In genomic region chr17:81065500-81065899, GRCh38 we compare ENCODE assay signal across 16 cellular contexts. TPM values are rescaled to one million over a fixed set of nuclear protein-coding genes. Genes with fewer than 3 reads are reported as not detected.
DNase-seq lines count a peak whose midpoint lies in the region; ATAC-seq, FAIRE-seq and TF ChIP-seq lines count a peak whose summit lies in the region.
"Had no signal": no experiment of that assay in that cellular context is flagged by ENCODE, and none has a peak within 500 bp of the region (broad histone marks: within the 10 kb centered on the region; RNA-seq: fewer than 3 reads in every experiment).

No MANE protein-coding gene starts in this region.

- ATAC-seq in PC-3 (0 out of 2 replicates have a peak, but pooled peaks have one; percentile 10), HG03135 (IDR thresholded peaks at IDR 0.05; ENCODE audit: unreplicated experiment) (no peak), gastroesophageal sphincter (no peak)
- no peak for ATAC-seq in activated CD4-positive, CD25-positive, alpha-beta regulatory T cell treated with anti-CD3 and anti-CD28 coated beads, Interleukin-2, amount 50 U/mL, for 24 hours

- CTCF ChIA-PET in PC-3 (lab: Charles Lee): no interaction called here

- peaks cover 14% of the 10 kb centered on the region for H3K36me3 Mint-ChIP-seq in endodermal cell (ENCODE audit: low read depth)

- H4K20me1 ChIP-seq in PC-3 (ENCODE audit: low read length): no peaks in the 10 kb centered on the region

- no peak overlapping the region for H2AK5ac ChIP-seq in mesendoderm (ENCODE audit: low read length)

- no peak for FAIRE-seq in GM12891 (lab: Jason Lieb, UNC)
- FAIRE-seq: D721Med had no signal

- H3K4ac ChIP-seq in mesendoderm (ENCODE audit: low read depth, low read length): no peak overlapping the region

- intact Hi-C loops in PC-3 (cut with micrococcal nuclease): no loop called here

- H3F3A ChIP-seq in PC-3 (ENCODE audit: low read length, unreplicated experiment): no peaks in the 10 kb centered on the region

- no peak overlapping the region for H4K5ac ChIP-seq in mesendoderm (ENCODE audit: low read length)

- no peaks in the 10 kb centered on the region for H3K4me1 Mint-ChIP-seq in endodermal cell

- peaks cover 4% of the 10 kb centered on the region; the same call in 1 of the 2 replicates for H3K36me3 ChIP-seq in PC-3 (ENCODE audit: low read depth, low read length)
- H3K36me3 ChIP-seq in endodermal cell (ENCODE audit: control insufficient read depth, insufficient read depth, low read length): peaks cover 3% of the 10 kb centered on the region
- no peaks in the 10 kb centered on the region for H3K36me3 ChIP-seq in mesendoderm (ENCODE audit: control insufficient read depth, insufficient read depth, low read length)
- H3K36me3 ChIP-seq in suprapubic skin: peaks cover 26% of the 10 kb centered on the region
- H3K36me3 ChIP-seq in gastroesophageal sphincter: peaks cover 0 to 44% of the 10 kb centered on the region in 2 donors
- H3K36me3 ChIP-seq: gastrocnemius medialis had no signal

- H2AFZ ChIP-seq in PC-3 (ENCODE audit: low read length): no peak overlapping the region

- no peak for TF ChIP-seq CTCF in PC-3 (conservative IDR thresholded peaks at IDR 0.05; ENCODE audit: low read depth, low read length)
- TF ChIP-seq CTCF in endodermal cell (conservative IDR thresholded peaks at IDR 0.05): no peak
- no peak for TF ChIP-seq CTCF in suprapubic skin (IDR thresholded peaks at IDR 0.05)
- TF ChIP-seq CTCF in gastroesophageal sphincter (IDR thresholded peaks at IDR 0.05): no peak

- DNase-seq in PC-3: no peak
- no peak for DNase-seq in endodermal cell
- DNase-seq in mesendoderm: no peak
- DNase-seq in suprapubic skin (ENCODE audit: low spot score in 2 of 2): no peak
- no peak for DNase-seq in GM12891 (ENCODE audit: insufficient read length, low spot score)
- DNase-seq: activated CD4-positive, CD25-positive, alpha-beta regulatory T cell; activated naive CD4-positive, alpha-beta T cell treated with anti-CD3 and anti-CD28 coated beads for 36 hours; GF-D8; NCI-H187; NCI-H524 treated with DMSO at 0.1 percent for 48 hours; stimulated activated CD8-positive, alpha-beta memory T cell treated with anti-CD3 and anti-CD28 coated beads, Interleukin-4, amount 100 ng/mL, for 48 hours had no signal

- no peak overlapping the region for H3K27ac Mint-ChIP-seq in endodermal cell
- H3K27ac Mint-ChIP-seq: activated naive CD4-positive, alpha-beta T cell treated with anti-CD3 and anti-CD28 coated beads for 36 hours had no signal

- H3K56ac ChIP-seq in mesendoderm (ENCODE audit: low read length): no peak overlapping the region

- H3K79me2 ChIP-seq in PC-3 (ENCODE audit: low read length) (peaks cover 52% of the 10 kb centered on the region), mesendoderm (ENCODE audit: control insufficient read depth, insufficient read depth, low read length) (no peaks in the 10 kb centered on the region)

- no peak overlapping the region for H3K4me3 ChIP-seq in PC-3 (ENCODE audit: low read length)
- H3K4me3 ChIP-seq in endodermal cell (ENCODE audit: low read length): no peak overlapping the region
- no peak overlapping the region for H3K4me3 ChIP-seq in mesendoderm (ENCODE audit: low read length)
- H3K4me3 ChIP-seq in suprapubic skin: peak overlapping the region; percentile 16
- H3K4me3 ChIP-seq in gastroesophageal sphincter: no peak overlapping the region
- H3K4me3 ChIP-seq: gastrocnemius medialis had no signal

- BruUV-seq in PC-3 (replicated peaks; lab: Mats Ljungman, UMichigan): no TSS peak

- H3K9me3 ChIP-seq in PC-3 (ENCODE audit: low read length): no peaks in the 10 kb centered on the region
- H3K9me3 ChIP-seq in endodermal cell (ENCODE audit: control insufficient read depth, low read length): no peaks in the 10 kb centered on the region
- no peaks in the 10 kb centered on the region for H3K9me3 ChIP-seq in suprapubic skin
- no peaks in the 10 kb centered on the region for H3K9me3 ChIP-seq in gastroesophageal sphincter
- H3K9me3 ChIP-seq: gastrocnemius medialis had no signal

- no peak overlapping the region for H2BK5ac ChIP-seq in mesendoderm (ENCODE audit: low read length)

- H3K27me3 ChIP-seq in PC-3 (ENCODE audit: low read length) (no peaks in the 10 kb centered on the region), endodermal cell (ENCODE audit: control insufficient read depth, insufficient read depth, low read length, poor library complexity, severe bottlenecking) (no peaks in the 10 kb centered on the region), mesendoderm (ENCODE audit: insufficient read depth, low read length, poor library complexity) (no peaks in the 10 kb centered on the region), suprapubic skin (no peaks in the 10 kb centered on the region), gastroesophageal sphincter (no peaks in the 10 kb centered on the region)
- H3K27me3 ChIP-seq: gastrocnemius medialis had no signal

- no peak overlapping the region for H4K8ac ChIP-seq in mesendoderm (ENCODE audit: low read depth, low read length)

- TF ChIP-seq POLR2A in suprapubic skin (IDR thresholded peaks at IDR 0.05) (no peak), GM12891 (IDR thresholded peaks at IDR 0.05; ENCODE audit: low read depth, low read length) (no peak), gastroesophageal sphincter (IDR thresholded peaks at IDR 0.05) (no peak)

- no peaks in the 10 kb centered on the region for H3K9me2 ChIP-seq in PC-3 (replicated peaks; ENCODE audit: low read length)

- H3K79me1 ChIP-seq in mesendoderm (ENCODE audit: low read length): no peaks in the 10 kb centered on the region

- H3K4me1 ChIP-seq in PC-3 (ENCODE audit: insufficient read depth, low read length): peaks cover 16% of the 10 kb centered on the region
- no peaks in the 10 kb centered on the region for H3K4me1 ChIP-seq in endodermal cell (ENCODE audit: control insufficient read depth, insufficient read depth, low read length)
- H3K4me1 ChIP-seq in mesendoderm (ENCODE audit: control insufficient read depth, low read depth, low read length): no peaks in the 10 kb centered on the region
- peaks cover 71% of the 10 kb centered on the region for H3K4me1 ChIP-seq in suprapubic skin
- peaks cover 0 to 37% (median 15%) of the 10 kb centered on the region in 3 donors for H3K4me1 ChIP-seq in gastroesophageal sphincter

- no peak overlapping the region for H3K4me3 Mint-ChIP-seq in endodermal cell
- H3K4me3 Mint-ChIP-seq: activated naive CD4-positive, alpha-beta T cell treated with anti-CD3 and anti-CD28 coated beads for 36 hours had no signal

- no peaks in the 10 kb centered on the region for H3K9me3 Mint-ChIP-seq in endodermal cell
- H3K9me3 Mint-ChIP-seq: activated naive CD4-positive, alpha-beta T cell treated with anti-CD3 and anti-CD28 coated beads for 36 hours had no signal

- POLR2A ChIA-PET in PC-3 (lab: Charles Lee; ENCODE audit: unreplicated experiment): no interaction called here

- no peak overlapping the region for H3K18ac ChIP-seq in mesendoderm (ENCODE audit: low read length)

- H2BK120ac ChIP-seq in mesendoderm (ENCODE audit: low read depth, low read length): no peak overlapping the region

- H2BK15ac ChIP-seq in mesendoderm (replicated peaks; ENCODE audit: low read depth): no peak overlapping the region

- TF ChIP-seq EP300 in suprapubic skin (IDR thresholded peaks at IDR 0.05): no peak
- TF ChIP-seq EP300 in gastroesophageal sphincter (IDR thresholded peaks at IDR 0.05): no peak

- H3K23ac ChIP-seq in mesendoderm (ENCODE audit: low read length): peak overlapping the region; percentile 45

- no peak overlapping the region for H3K4me2 ChIP-seq in PC-3 (ENCODE audit: low read length)
- H3K4me2 ChIP-seq in mesendoderm (ENCODE audit: low read length): no peak overlapping the region

- 93 to 96% methylated on average over 7 to 10 of the region's 10 CpGs for WGBS in endodermal cell (ENCODE audit: insufficient coverage in 1 of 2, insufficient read length in 1 of 2), 2 experiments
- no CpG with 5 or more reads among the region's 10 CpGs for WGBS in mesendoderm (ENCODE audit: extremely low coverage, insufficient coverage, low lambda C conversion rate)
- 80% methylated on average over 1 of the region's 10 CpGs for WGBS in suprapubic skin
- WGBS in gastroesophageal sphincter (ENCODE audit: low coverage in 1 of 2), 2 donors: no CpG with 5 or more reads among the region's 10 CpGs

- H3K9ac ChIP-seq in PC-3 (ENCODE audit: low read length): no peak overlapping the region
- no peak overlapping the region for H3K9ac ChIP-seq in endodermal cell (ENCODE audit: extremely low read depth, low read length, poor library complexity, severe bottlenecking)
- no peak overlapping the region for H3K9ac ChIP-seq in mesendoderm (ENCODE audit: low read length)

- H3K27ac ChIP-seq in PC-3 (ENCODE audit: low read length) (peak overlapping the region; percentile 17; the same call in 1 of the 2 replicates), endodermal cell (ENCODE audit: low read depth, low read length) (peak overlapping the region; percentile 87), mesendoderm (ENCODE audit: low read depth, low read length) (no peak overlapping the region), suprapubic skin (peak overlapping the region; percentile 67), gastroesophageal sphincter (peak overlapping the region in 1 of 4 donors; percentile 13)
- H3K27ac ChIP-seq: gastrocnemius medialis had no signal

- H3K27me3 Mint-ChIP-seq in endodermal cell (ENCODE audit: insufficient read depth): no peaks in the 10 kb centered on the region

TF ChIP-seq in GM12891, 5 proteins besides CTCF, POLR2A, EP300 and RAD21:
- no peak for TF ChIP-seq POU2F2 (IDR thresholded peaks at IDR 0.05; ENCODE audit: low read depth, low read length)
- TF ChIP-seq TAF1 (IDR thresholded peaks at IDR 0.05; ENCODE audit: low read depth, low read length): no peak
- no peak for TF ChIP-seq PAX5 (IDR thresholded peaks at IDR 0.05; ENCODE audit: insufficient read depth, low read length, severe bottlenecking)
- no peak for TF ChIP-seq SPI1 (IDR thresholded peaks at IDR 0.05; ENCODE audit: low read depth, low read length)
- no peak for TF ChIP-seq POLR2AphosphoS5 (IDR thresholded peaks at IDR 0.05; ENCODE audit: low read depth, low read length)

RNA-seq across cellular contexts. Expression of gene BAIAP2, which starts 30.5 kb away (rescaled TPM):
- total RNA-seq in PC-3 (2014; rRNA removed) (50.9 and 56.9 TPM in 2 replicates), endodermal cell (10 to 100 TPM; 24.9 to 32.7 TPM), suprapubic skin (100 to 1,000 TPM; 214 to 283 (median 260) TPM), gastroesophageal sphincter (10 to 100 TPM; 32.7 to 54.9 (median 40.6) TPM)
- polyA plus RNA-seq in endodermal cell (2013, experiment 1 of 2): 41.7 TPM
- 39.0 TPM for polyA plus RNA-seq in endodermal cell (2013, experiment 2 of 2)
- polyA plus RNA-seq in mesendoderm (2013, experiment 1 of 2): 12.3 TPM
- 11.6 TPM for polyA plus RNA-seq in mesendoderm (2013, experiment 2 of 2)
- polyA plus RNA-seq in GM12891 (2012; ENCODE audit: low read depth, missing spikeins): 2.2 TPM
